11 cellular contexts compared by ENCODE assay signal in the genomic region with DNA sequence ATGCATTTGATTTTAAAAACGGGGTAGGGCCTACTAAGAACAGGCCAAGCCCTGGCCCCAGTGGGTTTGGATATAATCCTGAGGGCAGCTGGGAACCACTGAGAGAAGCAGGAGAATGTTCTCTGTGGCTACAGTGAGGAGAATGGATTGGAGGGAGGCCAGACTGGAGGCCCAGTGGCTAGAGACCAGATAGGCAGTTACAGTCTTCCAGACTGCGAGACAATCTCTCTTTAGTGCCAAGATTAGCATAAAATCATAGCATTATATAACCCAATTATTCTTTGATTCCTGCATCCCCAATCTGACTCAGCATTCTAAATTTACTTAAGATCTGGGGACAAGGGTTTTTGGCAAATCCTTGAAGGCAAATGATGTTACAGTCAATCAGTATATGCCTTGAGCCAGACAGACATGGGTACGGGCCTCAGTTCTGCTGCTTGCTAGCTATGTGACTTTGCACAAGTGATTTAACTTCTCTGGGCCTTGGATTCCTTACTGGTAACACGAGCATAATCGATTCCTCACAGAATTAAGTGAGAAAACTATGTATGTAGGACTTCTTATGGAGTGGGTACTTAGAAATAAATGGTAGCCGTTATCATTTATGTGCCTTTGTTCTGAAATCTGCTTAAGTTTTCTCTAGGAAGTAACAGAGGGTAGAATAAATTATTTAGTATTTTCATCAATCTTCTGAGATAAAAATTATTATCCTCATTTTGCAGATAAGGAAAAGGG. TPM values are rescaled to one million over a fixed set of nuclear protein-coding genes. Genes with fewer than 3 reads are reported as not detected.
DNase-seq lines count a peak whose midpoint lies in the region; ATAC-seq, FAIRE-seq and TF ChIP-seq lines count a peak whose summit lies in the region.
"Had no signal": no experiment of that assay in that cellular context is flagged by ENCODE, and none has a peak within 500 bp of the region (broad histone marks: within the 10 kb centered on the region; RNA-seq: fewer than 3 reads in every experiment).

No MANE protein-coding gene starts in this region.

- dilution Hi-C loops in keratinocyte (cut with MboI; ENCODE audit: extremely low pct_ligation_motif_present, low sequenced_read_pairs), result no loop called here

- no peaks in the 10 kb centered on the region for H3K27me3 ChIP-seq in GM23248 (replicated peaks; ENCODE audit: insufficient read depth)
- H3K27me3 ChIP-seq in keratinocyte (ENCODE audit: control insufficient read depth, extremely low read depth, insufficient read depth, low read length), result no peaks in the 10 kb centered on the region

- H3K27ac ChIP-seq in GM23248, result peak overlapping the region; percentile 92
- H3K27ac ChIP-seq in keratinocyte (ENCODE audit: control insufficient read depth, insufficient read depth, low read length), result no peak overlapping the region

- H2AFZ ChIP-seq in GM23248, result peak overlapping the region; percentile 78; the same call in 1 of the 2 replicates
- H2AFZ ChIP-seq in keratinocyte (ENCODE audit: control insufficient read depth, low read length), result no peak overlapping the region

- no peaks in the 10 kb centered on the region for H3K79me2 ChIP-seq in GM23248 (ENCODE audit: insufficient read depth)
- H3K79me2 ChIP-seq in keratinocyte (ENCODE audit: control insufficient read depth, insufficient read depth, low read length), result no peaks in the 10 kb centered on the region

- H3K27me3 Mint-ChIP-seq in stimulated activated memory B cell treated with anti-CD40 and anti-IgM and Interleukin-4, amounts not matched to agents 10 μg/mL and 1 μg/mL and 100 μg/mL, for 72 hours, result no peaks in the 10 kb centered on the region

- WGBS in GM23248 (ENCODE audit: low coverage in 1 of 2, low lambda C conversion rate in 2 of 2, missing lambda C conversion rate in 2 of 2), 2 experiments, result 44 to 46% methylated on average over 6 of the region's 6 CpGs

- no peaks in the 10 kb centered on the region for H3K9me3 ChIP-seq in GM23248 (ENCODE audit: low read depth)
- no peaks in the 10 kb centered on the region for H3K9me3 ChIP-seq in keratinocyte (ENCODE audit: control insufficient read depth, low read depth, low read length)

- no peak for ATAC-seq in stimulated activated memory B cell treated with anti-CD40 and anti-IgM and Interleukin-4, amounts not matched to agents 10 μg/mL and 1 μg/mL and 100 μg/mL, for 72 hours
- ATAC-seq in HG03432 (IDR thresholded peaks at IDR 0.05; ENCODE audit: unreplicated experiment), result no peak

- FAIRE-seq in keratinocyte (lab: Jason Lieb, UNC), result no peak

- no peaks in the 10 kb centered on the region for H3K9me1 ChIP-seq in keratinocyte (ENCODE audit: control insufficient read depth, extremely low read depth, insufficient read depth, low read length)

- in situ Hi-C loops in GM23248 (cut with MboI), result no loop called here

- H3K4me3 ChIP-seq in GM23248, result peak overlapping the region; percentile 18
- H3K4me3 ChIP-seq in keratinocyte (ENCODE audit: control insufficient read depth in 2 of 3, extremely low read depth in 1 of 3, insufficient read depth in 2 of 3, low read depth in 1 of 3, low read length in 3 of 3), result no peak overlapping the region

- no peaks in the 10 kb centered on the region for H4K20me1 ChIP-seq in GM23248 (ENCODE audit: insufficient read depth)
- H4K20me1 ChIP-seq in keratinocyte (ENCODE audit: control insufficient read depth, extremely low read depth, insufficient read depth, low read length), result no peaks in the 10 kb centered on the region

- no peak overlapping the region for H3K4me3 Mint-ChIP-seq in stimulated activated memory B cell treated with anti-CD40 and anti-IgM and Interleukin-4, amounts not matched to agents 10 μg/mL and 1 μg/mL and 100 μg/mL, for 72 hours

- DNase-seq in GM23248 (peak; percentile 48), astrocyte of the hippocampus (ENCODE audit: low read depth, low spot score) (peak; percentile 57), keratinocyte (ENCODE audit: low read depth, low spot score) (no peak), germinal center (ENCODE audit: low spot score) (no peak), NCI-H128 (lab: John Stamatoyannopoulos, UW; ENCODE audit: unreplicated experiment) (no peak)
- DNase-seq in stimulated activated CD4-positive, alpha-beta T cell treated with anti-CD3 and anti-CD28 coated beads, Interleukin-15, amount 100 ng/mL, for 24 hours, result no peak
- DNase-seq: DND-41, NCI-H1417 treated with DMSO at 0.1 percent for 48 hours had no signal

- H3K9ac ChIP-seq in GM23248 (peak overlapping the region; percentile 65), keratinocyte (ENCODE audit: control insufficient read depth, extremely low read depth, insufficient read depth, low read length) (no peak overlapping the region)

- H3K27ac Mint-ChIP-seq in stimulated activated memory B cell treated with anti-CD40 and anti-IgM and Interleukin-4, amounts not matched to agents 10 μg/mL and 1 μg/mL and 100 μg/mL, for 72 hours, result peak overlapping the region; percentile 94

- peaks cover 36% of the 10 kb centered on the region for H3F3A ChIP-seq in GM23248 (ENCODE audit: insufficient read depth)

- no peak for TF ChIP-seq CTCF in keratinocyte (optimal IDR thresholded peaks at IDR 0.05 in 1 of 3, IDR thresholded peaks at IDR 0.05 in 1 of 3, conservative IDR thresholded peaks at IDR 0.05 in 1 of 3; ENCODE audit: extremely low read depth in 1 of 3, insufficient read depth in 2 of 3, low read length in 3 of 3)

- H3K9me3 Mint-ChIP-seq in stimulated activated memory B cell treated with anti-CD40 and anti-IgM and Interleukin-4, amounts not matched to agents 10 μg/mL and 1 μg/mL and 100 μg/mL, for 72 hours, result no peaks in the 10 kb centered on the region

- H3K36me3 ChIP-seq in GM23248 (ENCODE audit: low read depth) (no peaks in the 10 kb centered on the region), keratinocyte (ENCODE audit: control insufficient read depth in 2 of 2, extremely low read depth in 1 of 2, insufficient read depth in 2 of 2, low read length in 2 of 2) (no peaks in the 10 kb centered on the region)

- no peaks in the 10 kb centered on the region for H3K36me3 Mint-ChIP-seq in stimulated activated memory B cell treated with anti-CD40 and anti-IgM and Interleukin-4, amounts not matched to agents 10 μg/mL and 1 μg/mL and 100 μg/mL, for 72 hours

- peaks cover 43% of the 10 kb centered on the region for H3K4me1 Mint-ChIP-seq in stimulated activated memory B cell treated with anti-CD40 and anti-IgM and Interleukin-4, amounts not matched to agents 10 μg/mL and 1 μg/mL and 100 μg/mL, for 72 hours

- H3K4me2 ChIP-seq in GM23248 (ENCODE audit: unreplicated experiment), result peak overlapping the region; percentile 69
- peak overlapping the region; percentile 48 for H3K4me2 ChIP-seq in keratinocyte (ENCODE audit: control insufficient read depth, extremely low read depth, insufficient read depth, low read depth, low read length)

- no peaks in the 10 kb centered on the region for H3K9me2 ChIP-seq in GM23248 (ENCODE audit: insufficient read depth)

- H3K4me1 ChIP-seq in GM23248 (ENCODE audit: insufficient read depth) (peaks cover 43% of the 10 kb centered on the region), keratinocyte (ENCODE audit: control insufficient read depth, extremely low read depth, insufficient read depth, low read length) (peaks cover 22% of the 10 kb centered on the region)

RNA-seq across cellular contexts. Expression of a gene that starts 18.3 kb away (rescaled TPM):
- 5.2 and 5.9 TPM in 2 replicates for total RNA-seq in GM23248 (2014; rRNA removed; shearing (Covaris generic))
- polyA plus RNA-seq in GM23248 (2016; fragmentation: Nextera tagmentation; extraction: Ambion mirVana), result 4.9 and 6.4 TPM in 2 replicates
- polyA plus RNA-seq in keratinocyte, result 0.53 to 0.94 TPM (median 0.58 TPM) in 3 replicates
- 0.42 TPM for polyA plus RNA-seq in keratinocyte (2011; ENCODE audit: low read depth)
- 0.90 and 1.4 TPM in 2 replicates for polyA plus RNA-seq in keratinocyte (2011; cell fraction: cytosol; rRNA removed)
- polyA plus RNA-seq in keratinocyte (2011; cell fraction: nucleus; rRNA removed), result 0.28 and 0.69 TPM in 2 replicates
- polyA plus RNA-seq in keratinocyte (2012; ENCODE audit: low replicate concordance), result 0.84 and 2.0 TPM in 2 replicates
- 0.61 to 2.1 TPM in 2 of 3 replicates, not detected in the other for polyA minus RNA-seq in keratinocyte
- polyA minus RNA-seq in keratinocyte (2011; cell fraction: cytosol; rRNA and poly(A)+ RNA removed), result not detected
- not detected in 2 replicates for polyA minus RNA-seq in keratinocyte (2011; cell fraction: nucleus; rRNA and poly(A)+ RNA removed)
- total RNA-seq: epithelial cell of proximal tubule had no signal

Comparison
In these comparisons a context has a peak if more than half of its experiments do, and no peak if none do; other contexts are left out.
1. DNase-seq: peak in GM23248 (single experiment) and astrocyte of the hippocampus (single experiment); none in keratinocyte (single experiment), germinal center (single experiment), NCI-H128 (single experiment) and stimulated activated CD4-positive, alpha-beta T cell treated with anti-CD3 and anti-CD28 coated beads, Interleukin-15, amount 100 ng/mL, for 24 hours (single experiment).